ENCODE assay signal across 23 cellular contexts in the genomic region with DNA sequence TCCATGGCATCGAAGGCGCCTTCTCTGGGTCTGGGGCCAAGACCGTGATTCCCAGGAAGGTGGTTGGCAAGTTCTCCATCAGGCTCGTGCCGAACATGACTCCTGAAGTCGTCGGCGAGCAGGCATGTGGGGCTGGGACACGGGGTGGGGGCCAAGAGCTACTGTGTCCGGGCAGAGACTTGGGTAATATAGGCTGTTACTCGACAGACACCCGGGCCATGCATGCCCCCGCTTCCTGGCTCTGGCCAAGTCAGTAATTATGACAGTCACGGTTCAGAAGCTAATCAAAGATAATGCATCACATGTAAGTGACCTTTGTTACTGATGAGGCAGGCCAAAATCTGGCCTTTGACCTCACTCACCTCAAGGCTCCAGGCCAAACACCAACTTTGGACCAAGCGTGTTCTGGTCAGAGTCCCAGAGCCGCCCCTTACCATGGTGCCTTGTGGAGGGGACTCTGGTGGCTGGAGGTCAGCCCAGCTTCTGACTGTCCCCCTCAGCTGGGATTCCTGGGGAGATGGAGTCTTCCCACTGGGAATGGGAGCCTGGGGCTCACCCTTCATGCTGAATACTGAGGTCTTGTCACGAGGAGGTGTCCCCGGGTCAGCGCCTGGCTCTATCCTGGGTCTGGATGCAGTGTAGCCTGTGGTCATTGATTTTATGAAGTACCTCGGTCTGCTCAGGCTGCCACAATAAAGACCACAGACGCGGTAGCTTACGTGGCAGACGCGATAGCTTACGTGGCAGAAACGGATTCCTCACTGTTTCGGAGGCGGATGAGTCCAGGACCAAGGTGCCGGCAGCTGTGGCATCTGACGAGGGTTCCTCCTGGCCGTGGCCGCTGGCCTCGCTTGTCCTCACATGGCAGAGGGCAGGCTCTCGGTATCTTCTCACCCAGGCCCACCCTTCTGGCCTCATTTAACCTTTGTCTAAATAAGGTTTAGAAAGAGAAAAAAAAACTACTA. TPM values are rescaled to one million over a fixed set of nuclear protein-coding genes. Genes with fewer than 3 reads are reported as not detected.
DNase-seq lines count a peak whose midpoint lies in the region; ATAC-seq and TF ChIP-seq lines count a peak whose summit lies in the region.
"Had no signal": no experiment of that assay in that cellular context is flagged by ENCODE, and none has a peak within 500 bp of the region (broad histone marks: within the 10 kb centered on the region; RNA-seq: fewer than 3 reads in every experiment).

No MANE protein-coding gene starts in this region.

- H3K4me3 ChIP-seq in Peyer's patch (no peak overlapping the region), right lobe of liver (no peak overlapping the region), testis (no peak overlapping the region), mucosa of descending colon (no peak overlapping the region)
- H3K4me3 ChIP-seq: BLaER1, SJSA1 had no signal

- no peak overlapping the region for H3K4me3 Mint-ChIP-seq in H9
- H3K4me3 Mint-ChIP-seq: CD4-positive, alpha-beta memory T cell had no signal

- H2BK120ac ChIP-seq in H9 (ENCODE audit: low read depth, low read length, poor library complexity, severe bottlenecking): no peak overlapping the region

- no peak overlapping the region for H3K9ac ChIP-seq in H9 (ENCODE audit: extremely low read depth, insufficient read length, low read length)
- H3K9ac ChIP-seq: BLaER1 had no signal

- H4K20me1 ChIP-seq in H9 (ENCODE audit: control insufficient read depth, insufficient read depth, insufficient read length): no peaks in the 10 kb centered on the region

- H3T11ph ChIP-seq in H9 (ENCODE audit: low read length): no peak overlapping the region

- H3K27ac ChIP-seq in H9 (ENCODE audit: insufficient read length, low read depth, low read length): no peak overlapping the region
- H3K27ac ChIP-seq in Peyer's patch: peak overlapping the region in 3 of 4 donors; percentile 43 to 66 (median 66)
- H3K27ac ChIP-seq in right lobe of liver: peak overlapping the region in 2 of 3 donors; percentile 50 to 68
- peak overlapping the region; percentile 51 for H3K27ac ChIP-seq in substantia nigra (ENCODE audit: low read depth, low read length, poor library complexity, severe bottlenecking)
- H3K27ac ChIP-seq in testis: no peak overlapping the region
- H3K27ac ChIP-seq: BLaER1, SJSA1 had no signal

- intact Hi-C loops in right lobe of liver (cut with DNase I): no loop called here
- intact Hi-C loops in testis (cut with DNase I; ENCODE audit: low total_unique reads): no loop called here
- intact Hi-C loops in mucosa of descending colon (cut with DNase I, micrococcal nuclease): no loop called here

- H3K79me1 ChIP-seq in H9 (ENCODE audit: insufficient read depth, low read depth, low read length, poor library complexity, severe bottlenecking): no peaks in the 10 kb centered on the region

- TF ChIP-seq CTCF in H9 (conservative IDR thresholded peaks at IDR 0.05) (no peak), Peyer's patch (IDR thresholded peaks at IDR 0.05) (no peak), right lobe of liver (IDR thresholded peaks at IDR 0.05) (no peak), testis (IDR thresholded peaks at IDR 0.05) (no peak), mucosa of descending colon (IDR thresholded peaks at IDR 0.05) (no peak)

- H3K14ac ChIP-seq in H9 (ENCODE audit: insufficient read depth, low read length): no peak overlapping the region

- no peak overlapping the region for H2AK5ac ChIP-seq in H9 (ENCODE audit: insufficient read length, low read length)

- no peak overlapping the region for H2AFZ ChIP-seq in H9 (ENCODE audit: low read length)

- peaks cover 2 to 9% of the 10 kb centered on the region in 2 experiments; a peak in 2 of 5 replicates for H3K9me3 Mint-ChIP-seq in H9
- H3K9me3 Mint-ChIP-seq: CD4-positive, alpha-beta memory T cell had no signal

- no peaks in the 10 kb centered on the region for H3K4me1 ChIP-seq in H9 (ENCODE audit: insufficient read depth, low read length)
- peaks cover 0 to 24% (median 0%) of the 10 kb centered on the region in 4 donors for H3K4me1 ChIP-seq in Peyer's patch
- peaks cover 0 to 46% (median 18%) of the 10 kb centered on the region in 4 donors for H3K4me1 ChIP-seq in right lobe of liver
- H3K4me1 ChIP-seq in testis: peaks cover 7% of the 10 kb centered on the region
- H3K4me1 ChIP-seq in mucosa of descending colon (ENCODE audit: low read depth): no peaks in the 10 kb centered on the region
- H3K4me1 ChIP-seq: BLaER1, SJSA1 had no signal

- no peak overlapping the region for H4K8ac ChIP-seq in H9 (replicated peaks; ENCODE audit: insufficient read length, low read depth, low read length)

- no peaks in the 10 kb centered on the region for H3K4me1 Mint-ChIP-seq in H9
- H3K4me1 Mint-ChIP-seq: CD4-positive, alpha-beta memory T cell had no signal

- H3K18ac ChIP-seq in H9 (ENCODE audit: insufficient read length, low read depth, low read length): no peak overlapping the region

- no peak overlapping the region for H3K4ac ChIP-seq in H9 (ENCODE audit: low read depth, low read length)

- no peak overlapping the region for H2BK12ac ChIP-seq in H9 (ENCODE audit: insufficient read length, low read depth, low read length)

- no peak overlapping the region for H2BK15ac ChIP-seq in H9 (ENCODE audit: low read depth, low read length)

- no peaks in the 10 kb centered on the region for H3K79me2 ChIP-seq in H9 (ENCODE audit: insufficient read depth, low read length)

- no peaks in the 10 kb centered on the region for H3K27me3 Mint-ChIP-seq in H9 (ENCODE audit: low read depth)
- H3K27me3 Mint-ChIP-seq: CD4-positive, alpha-beta memory T cell had no signal

- peaks cover 68 to 91% (median 82%) of the 10 kb centered on the region in 3 experiments for H3K36me3 Mint-ChIP-seq in H9 (ENCODE audit: insufficient read depth in 1 of 3, low read depth in 3 of 3)

- no peak overlapping the region for H3K23ac ChIP-seq in H9 (ENCODE audit: insufficient read length, low read depth, low read length)

- ATAC-seq in right lobe of liver (peak; percentile 55 to 75 (median 61)), HG03097 (IDR thresholded peaks at IDR 0.05; ENCODE audit: low FRiP score, unreplicated experiment) (no peak), mucosa of descending colon (no peak)
- ATAC-seq: HCT116 had no signal

- H2BK20ac ChIP-seq in H9 (ENCODE audit: low read depth, low read length, poor library complexity, severe bottlenecking): no peak overlapping the region

- H3K27me3 ChIP-seq in H9 (ENCODE audit: insufficient read depth, low read length): no peaks in the 10 kb centered on the region
- H3K27me3 ChIP-seq in Peyer's patch: no peaks in the 10 kb centered on the region
- no peaks in the 10 kb centered on the region for H3K27me3 ChIP-seq in right lobe of liver
- H3K27me3 ChIP-seq in testis: no peaks in the 10 kb centered on the region
- H3K27me3 ChIP-seq: BLaER1, SJSA1 had no signal

- H3K27ac Mint-ChIP-seq in H9: no peak overlapping the region

- H3K36me3 ChIP-seq in Peyer's patch: peaks cover 4 to 96% (median 5%) of the 10 kb centered on the region in 3 donors
- peaks cover 0 to 63% (median 18%) of the 10 kb centered on the region in 4 donors for H3K36me3 ChIP-seq in right lobe of liver
- no peaks in the 10 kb centered on the region for H3K36me3 ChIP-seq in testis (ENCODE audit: low read depth, missing control alignments)
- H3K36me3 ChIP-seq in mucosa of descending colon (ENCODE audit: low read depth): no peaks in the 10 kb centered on the region

- DNase-seq in H9: peak; percentile 15
- DNase-seq in Peyer's patch: peak in 1 of 3 donors; percentile 51
- peak in 2 of 3 donors; percentile 67 to 74 for DNase-seq in right lobe of liver
- DNase-seq in substantia nigra (lab: John Stamatoyannopoulos, UW): no peak
- no peak for DNase-seq in testis
- no peak for DNase-seq in mucosa of descending colon
- DNase-seq: Calu3; CD4-positive, alpha-beta memory T cell; GDM1; GOT3; Kasumi-1; NCI-H1694; NCI-H2081; NCI-H2171; NCI-H345; NCI-H524 treated with DMSO at 0.1 percent for 48 hours; NCI-H82 had no signal

- no peak overlapping the region for H4K91ac ChIP-seq in H9 (ENCODE audit: insufficient read length, low read depth, low read length)

- H2BK5ac ChIP-seq in H9 (ENCODE audit: insufficient read length, low read length): no peak overlapping the region

- no peak overlapping the region for H3K56ac ChIP-seq in H9 (ENCODE audit: insufficient read length, low read depth, low read length)

- H3K23me2 ChIP-seq in H9 (ENCODE audit: insufficient read length, low read depth, low read length, poor library complexity, severe bottlenecking): no peaks in the 10 kb centered on the region

- TF ChIP-seq POLR2A in Peyer's patch (IDR thresholded peaks at IDR 0.05) (no peak), right lobe of liver (IDR thresholded peaks at IDR 0.05) (no peak), testis (IDR thresholded peaks at IDR 0.05) (no peak)

- H3K9me3 ChIP-seq in H9 (ENCODE audit: control insufficient read depth, low read depth, low read length) (no peaks in the 10 kb centered on the region), Peyer's patch (no peaks in the 10 kb centered on the region), right lobe of liver (no peaks in the 10 kb centered on the region), testis (no peaks in the 10 kb centered on the region), mucosa of descending colon (no peaks in the 10 kb centered on the region)
- H3K9me3 ChIP-seq: BLaER1, SJSA1 had no signal

- no peak overlapping the region for H4K5ac ChIP-seq in H9 (ENCODE audit: insufficient read length, low read depth, low read length)

- WGBS in H9 (ENCODE audit: extremely low coverage, insufficient read length, low lambda C conversion rate): no CpG with 5 or more reads among the region's 35 CpGs
- 56% methylated on average over 16 of the region's 35 CpGs for WGBS in right lobe of liver (ENCODE audit: insufficient coverage, low coverage, low lambda C conversion rate, missing lambda C conversion rate)
- WGBS in testis, 2 donors: 93 to 97% methylated on average over 25 to 35 of the region's 35 CpGs

- no peak overlapping the region for H3K4me2 ChIP-seq in H9 (ENCODE audit: insufficient read depth, insufficient read length, low read length)
- H3K4me2 ChIP-seq: BLaER1 had no signal

RNA-seq across cellular contexts. Expression of a gene that starts 17.7 kb away (rescaled TPM):
- total RNA-seq in H9 (2021) (0.29 TPM in 1 of 2 replicates, not detected in the other), Peyer's patch (under 1 TPM in 1 of 4 donors, not detected in 3; 0.53 TPM), right lobe of liver (10 to 100 TPM; 10.4 to 61.4 (median 28.4) TPM), testis (1 to 10 TPM in 1 of 2 donors, under 1 TPM in 1; 0.31 to 1.3 TPM), mucosa of descending colon (under 1 TPM; 0.19 to 0.32 (median 0.19) TPM)
- 0.40 TPM for polyA plus RNA-seq in testis (ENCODE audit: insufficient read depth, low read depth, low replicate concordance)
- total RNA-seq: Calu3; CD4-positive, alpha-beta memory T cell; MCF 10A; OCI-LY7; SJSA1 had no signal
- polyA plus RNA-seq: CD4-positive, alpha-beta memory T cell had no signal

RNA-seq across cellular contexts. Expression of a gene that starts 20.4 kb away (rescaled TPM):
- total RNA-seq in H9 (2021) (212 and 214 TPM in 2 replicates), Peyer's patch (100 to 1,000 TPM; 283 to 798 (median 653) TPM), right lobe of liver (100 to 1,000 TPM; 178 to 367 (median 230) TPM), testis (10 to 100 TPM; 72.0 to 84.5 TPM), mucosa of descending colon (100 to 1,000 TPM; 148 to 263 (median 244) TPM)
- polyA plus RNA-seq in testis (ENCODE audit: insufficient read depth, low read depth, low replicate concordance): 74.4 TPM

RNA-seq across cellular contexts. Expression of a gene that starts 59.4 kb away (rescaled TPM):
- not detected in 2 replicates for total RNA-seq in H9 (2021)
- total RNA-seq in Peyer's patch: under 1 TPM in 2 of 4 donors, not detected in 2; 0.70 to 0.83 TPM
- under 1 TPM in 3 of 6 experiments, not detected in 3; 0.06 to 0.37 (median 0.20) TPM for total RNA-seq in right lobe of liver
- 10 to 100 TPM; 16.2 to 17.0 TPM for total RNA-seq in testis
- 9.3 TPM for polyA plus RNA-seq in testis (ENCODE audit: insufficient read depth, low read depth, low replicate concordance)
- total RNA-seq in mucosa of descending colon: under 1 TPM in 2 of 3 donors, not detected in 1; 0.14 to 0.98 TPM
- total RNA-seq: Calu3; CD4-positive, alpha-beta memory T cell; MCF 10A; OCI-LY7; SJSA1 had no signal
- polyA plus RNA-seq: CD4-positive, alpha-beta memory T cell had no signal

Comparison
In these comparisons a context has a peak if more than half of its experiments do, and no peak if none do; other contexts are left out.
1. DNase-seq: peak in H9 (single experiment) and right lobe of liver (2 of 3); none in substantia nigra (0 of 49), testis (single experiment) and mucosa of descending colon (0 of 3).
2. H3K27ac ChIP-seq: peak in Peyer's patch (3 of 4), right lobe of liver (2 of 3) and substantia nigra (single experiment); none in H9 (single experiment) and testis (0 of 2).
3. ATAC-seq: peak in right lobe of liver (4 of 4); none in HG03097 (single experiment) and mucosa of descending colon (single experiment).
4. RNA of a gene that starts 59.4 kb away (total RNA-seq): 16.2 to 17.0 TPM in testis; 0.70 to 0.83 TPM in Peyer's patch, 0.14 to 0.98 TPM in mucosa of descending colon, 0.06 to 0.37 TPM in right lobe of liver and not detected in H9; every median in the first group is over 4 times any median in the second.